Comparison of ENCODE assay signal across 1 cellular context in the genomic region with DNA sequence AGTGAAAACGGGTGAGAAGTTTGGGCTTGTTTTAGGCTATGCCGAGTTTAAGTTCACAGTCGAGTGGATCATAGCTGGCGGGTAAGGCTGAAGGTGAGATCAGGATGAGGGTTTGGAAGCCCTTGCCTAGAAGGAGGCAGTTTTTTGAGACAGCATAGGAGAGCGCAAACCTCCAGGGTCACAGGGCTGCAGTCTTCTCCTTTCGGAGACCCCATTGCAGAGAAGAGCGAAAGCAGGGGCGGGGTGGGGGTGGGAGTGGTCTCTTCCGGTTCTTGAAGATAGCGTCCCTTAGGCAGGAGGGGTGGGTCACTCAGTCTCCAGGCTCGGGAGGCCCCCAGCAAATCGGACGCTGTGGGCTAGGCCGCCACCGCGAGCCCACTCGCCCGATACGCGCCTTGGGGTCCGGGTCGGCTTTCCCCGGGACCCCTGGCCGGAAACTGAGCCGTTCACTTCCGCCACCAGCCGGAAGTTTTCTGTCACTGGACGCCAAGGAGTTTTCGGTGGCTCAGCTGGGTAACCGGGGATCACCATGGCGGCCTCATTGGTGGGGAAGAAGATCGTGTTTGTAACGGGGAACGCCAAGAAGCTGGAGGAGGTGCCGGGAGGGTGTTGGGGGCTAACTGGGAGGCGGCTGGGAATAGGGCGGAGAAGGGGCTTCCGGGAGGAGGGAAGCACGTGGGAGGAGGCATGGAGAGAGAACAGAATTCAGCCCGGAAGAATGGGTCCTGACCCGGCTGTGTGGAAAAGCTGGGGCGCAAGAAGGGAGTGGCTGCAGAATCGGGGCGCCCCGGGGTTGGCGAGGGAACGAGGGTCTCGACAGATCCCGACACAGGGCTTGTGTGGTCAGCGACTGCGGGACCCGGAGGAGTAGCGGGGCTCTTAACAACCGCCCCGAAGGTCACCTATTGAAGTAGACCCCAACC.
TF ChIP-seq lines count a peak whose summit lies in the region.

A gene (plus strand): TSS at position 476 of the 923 bp plus-strand sequence. CDS start 54 bp downstream, at position 530.

TF ChIP-seq in HepG2, 621 proteins besides CTCF, POLR2A, EP300 and RAD21 (continued from another document and continues in another):
- TF ChIP-seq, protein P1, sequence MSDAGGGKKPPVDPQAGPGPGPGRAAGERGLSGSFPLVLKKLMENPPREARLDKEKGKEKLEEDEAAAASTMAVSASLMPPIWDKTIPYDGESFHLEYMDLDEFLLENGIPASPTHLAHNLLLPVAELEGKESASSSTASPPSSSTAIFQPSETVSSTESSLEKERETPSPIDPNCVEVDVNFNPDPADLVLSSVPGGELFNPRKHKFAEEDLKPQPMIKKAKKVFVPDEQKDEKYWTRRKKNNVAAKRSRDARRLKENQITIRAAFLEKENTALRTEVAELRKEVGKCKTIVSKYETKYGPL (CRISPR knock-in tag; IDR thresholded peaks at IDR 0.05), result peak; percentile 70; the same call in 1 of the 2 replicates
- TF ChIP-seq, protein P2, sequence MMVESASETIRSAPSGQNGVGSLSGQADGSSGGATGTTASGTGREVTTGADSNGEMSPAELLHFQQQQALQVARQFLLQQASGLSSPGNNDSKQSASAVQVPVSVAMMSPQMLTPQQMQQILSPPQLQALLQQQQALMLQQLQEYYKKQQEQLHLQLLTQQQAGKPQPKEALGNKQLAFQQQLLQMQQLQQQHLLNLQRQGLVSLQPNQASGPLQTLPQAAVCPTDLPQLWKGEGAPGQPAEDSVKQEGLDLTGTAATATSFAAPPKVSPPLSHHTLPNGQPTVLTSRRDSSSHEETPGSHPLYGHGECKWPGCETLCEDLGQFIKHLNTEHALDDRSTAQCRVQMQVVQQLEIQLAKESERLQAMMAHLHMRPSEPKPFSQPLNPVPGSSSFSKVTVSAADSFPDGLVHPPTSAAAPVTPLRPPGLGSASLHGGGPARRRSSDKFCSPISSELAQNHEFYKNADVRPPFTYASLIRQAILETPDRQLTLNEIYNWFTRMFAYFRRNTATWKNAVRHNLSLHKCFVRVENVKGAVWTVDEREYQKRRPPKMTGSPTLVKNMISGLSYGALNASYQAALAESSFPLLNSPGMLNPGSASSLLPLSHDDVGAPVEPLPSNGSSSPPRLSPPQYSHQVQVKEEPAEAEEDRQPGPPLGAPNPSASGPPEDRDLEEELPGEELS (CRISPR knock-in tag; IDR thresholded peaks at IDR 0.05), result peak; percentile 64
- peak; percentile 91 for TF ChIP-seq ETV5 (CRISPR knock-in tag; IDR thresholded peaks at IDR 0.05; ENCODE audit: borderline replicate concordance)
- TF ChIP-seq, protein P3, sequence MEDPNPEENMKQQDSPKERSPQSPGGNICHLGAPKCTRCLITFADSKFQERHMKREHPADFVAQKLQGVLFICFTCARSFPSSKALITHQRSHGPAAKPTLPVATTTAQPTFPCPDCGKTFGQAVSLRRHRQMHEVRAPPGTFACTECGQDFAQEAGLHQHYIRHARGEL (CRISPR knock-in tag; IDR thresholded peaks at IDR 0.05), result peak; percentile 54; the same call in 1 of the 2 replicates
- TF ChIP-seq RFX5 (IDR thresholded peaks at IDR 0.05; ENCODE audit: low read depth, low read length), result peak; percentile 50; the same call in 1 of the 2 replicates
- TF ChIP-seq GPN1 (CRISPR knock-in tag; IDR thresholded peaks at IDR 0.05; ENCODE audit: borderline replicate concordance), result no peak; the same call in 1 of the 2 replicates
- TF ChIP-seq ZNF766 (CRISPR knock-in tag; IDR thresholded peaks at IDR 0.05; ENCODE audit: borderline replicate concordance), result peak; percentile 58; the same call in 1 of the 2 replicates
- TF ChIP-seq MATR3 (CRISPR knock-in tag; IDR thresholded peaks at IDR 0.05), result no peak
- TF ChIP-seq ZSCAN30 (CRISPR knock-in tag; IDR thresholded peaks at IDR 0.05), result 0 out of 2 replicates have a peak, but pooled peaks have one; percentile 82
- TF ChIP-seq MIXL1 (CRISPR knock-in tag; IDR thresholded peaks at IDR 0.05), result 0 out of 2 replicates have a peak, but pooled peaks have one; percentile 61
- TF ChIP-seq NR1H2 (CRISPR knock-in tag; IDR thresholded peaks at IDR 0.05; ENCODE audit: borderline replicate concordance, low read depth), result peak; percentile 26; the same call in 1 of the 2 replicates
- TF ChIP-seq THYN1 (CRISPR knock-in tag; IDR thresholded peaks at IDR 0.05; ENCODE audit: borderline replicate concordance, low read depth), result 0 out of 2 replicates have a peak, but pooled peaks have one; percentile 96
- TF ChIP-seq ZNF569 (CRISPR knock-in tag; IDR thresholded peaks at IDR 0.05; ENCODE audit: borderline replicate concordance), result peak; percentile 94; the same call in 1 of the 2 replicates
- 0 out of 2 replicates have a peak, but pooled peaks have one; percentile 65 for TF ChIP-seq TSC22D2 (CRISPR knock-in tag; IDR thresholded peaks at IDR 0.05; ENCODE audit: borderline replicate concordance)
- TF ChIP-seq KLF9 (CRISPR knock-in tag; IDR thresholded peaks at IDR 0.05; ENCODE audit: low read depth), result no peak
- TF ChIP-seq, protein P4, sequence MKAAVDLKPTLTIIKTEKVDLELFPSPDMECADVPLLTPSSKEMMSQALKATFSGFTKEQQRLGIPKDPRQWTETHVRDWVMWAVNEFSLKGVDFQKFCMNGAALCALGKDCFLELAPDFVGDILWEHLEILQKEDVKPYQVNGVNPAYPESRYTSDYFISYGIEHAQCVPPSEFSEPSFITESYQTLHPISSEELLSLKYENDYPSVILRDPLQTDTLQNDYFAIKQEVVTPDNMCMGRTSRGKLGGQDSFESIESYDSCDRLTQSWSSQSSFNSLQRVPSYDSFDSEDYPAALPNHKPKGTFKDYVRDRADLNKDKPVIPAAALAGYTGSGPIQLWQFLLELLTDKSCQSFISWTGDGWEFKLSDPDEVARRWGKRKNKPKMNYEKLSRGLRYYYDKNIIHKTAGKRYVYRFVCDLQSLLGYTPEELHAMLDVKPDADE (CRISPR knock-in tag; IDR thresholded peaks at IDR 0.05), result 0 out of 2 replicates have a peak, but pooled peaks have one; percentile 51
- no peak for TF ChIP-seq ZSCAN12 (CRISPR knock-in tag; IDR thresholded peaks at IDR 0.05)
- TF ChIP-seq NFIC (IDR thresholded peaks at IDR 0.05; ENCODE audit: low read length), result peak; percentile 50; the same call in 1 of the 2 replicates
- TF ChIP-seq, protein P5, sequence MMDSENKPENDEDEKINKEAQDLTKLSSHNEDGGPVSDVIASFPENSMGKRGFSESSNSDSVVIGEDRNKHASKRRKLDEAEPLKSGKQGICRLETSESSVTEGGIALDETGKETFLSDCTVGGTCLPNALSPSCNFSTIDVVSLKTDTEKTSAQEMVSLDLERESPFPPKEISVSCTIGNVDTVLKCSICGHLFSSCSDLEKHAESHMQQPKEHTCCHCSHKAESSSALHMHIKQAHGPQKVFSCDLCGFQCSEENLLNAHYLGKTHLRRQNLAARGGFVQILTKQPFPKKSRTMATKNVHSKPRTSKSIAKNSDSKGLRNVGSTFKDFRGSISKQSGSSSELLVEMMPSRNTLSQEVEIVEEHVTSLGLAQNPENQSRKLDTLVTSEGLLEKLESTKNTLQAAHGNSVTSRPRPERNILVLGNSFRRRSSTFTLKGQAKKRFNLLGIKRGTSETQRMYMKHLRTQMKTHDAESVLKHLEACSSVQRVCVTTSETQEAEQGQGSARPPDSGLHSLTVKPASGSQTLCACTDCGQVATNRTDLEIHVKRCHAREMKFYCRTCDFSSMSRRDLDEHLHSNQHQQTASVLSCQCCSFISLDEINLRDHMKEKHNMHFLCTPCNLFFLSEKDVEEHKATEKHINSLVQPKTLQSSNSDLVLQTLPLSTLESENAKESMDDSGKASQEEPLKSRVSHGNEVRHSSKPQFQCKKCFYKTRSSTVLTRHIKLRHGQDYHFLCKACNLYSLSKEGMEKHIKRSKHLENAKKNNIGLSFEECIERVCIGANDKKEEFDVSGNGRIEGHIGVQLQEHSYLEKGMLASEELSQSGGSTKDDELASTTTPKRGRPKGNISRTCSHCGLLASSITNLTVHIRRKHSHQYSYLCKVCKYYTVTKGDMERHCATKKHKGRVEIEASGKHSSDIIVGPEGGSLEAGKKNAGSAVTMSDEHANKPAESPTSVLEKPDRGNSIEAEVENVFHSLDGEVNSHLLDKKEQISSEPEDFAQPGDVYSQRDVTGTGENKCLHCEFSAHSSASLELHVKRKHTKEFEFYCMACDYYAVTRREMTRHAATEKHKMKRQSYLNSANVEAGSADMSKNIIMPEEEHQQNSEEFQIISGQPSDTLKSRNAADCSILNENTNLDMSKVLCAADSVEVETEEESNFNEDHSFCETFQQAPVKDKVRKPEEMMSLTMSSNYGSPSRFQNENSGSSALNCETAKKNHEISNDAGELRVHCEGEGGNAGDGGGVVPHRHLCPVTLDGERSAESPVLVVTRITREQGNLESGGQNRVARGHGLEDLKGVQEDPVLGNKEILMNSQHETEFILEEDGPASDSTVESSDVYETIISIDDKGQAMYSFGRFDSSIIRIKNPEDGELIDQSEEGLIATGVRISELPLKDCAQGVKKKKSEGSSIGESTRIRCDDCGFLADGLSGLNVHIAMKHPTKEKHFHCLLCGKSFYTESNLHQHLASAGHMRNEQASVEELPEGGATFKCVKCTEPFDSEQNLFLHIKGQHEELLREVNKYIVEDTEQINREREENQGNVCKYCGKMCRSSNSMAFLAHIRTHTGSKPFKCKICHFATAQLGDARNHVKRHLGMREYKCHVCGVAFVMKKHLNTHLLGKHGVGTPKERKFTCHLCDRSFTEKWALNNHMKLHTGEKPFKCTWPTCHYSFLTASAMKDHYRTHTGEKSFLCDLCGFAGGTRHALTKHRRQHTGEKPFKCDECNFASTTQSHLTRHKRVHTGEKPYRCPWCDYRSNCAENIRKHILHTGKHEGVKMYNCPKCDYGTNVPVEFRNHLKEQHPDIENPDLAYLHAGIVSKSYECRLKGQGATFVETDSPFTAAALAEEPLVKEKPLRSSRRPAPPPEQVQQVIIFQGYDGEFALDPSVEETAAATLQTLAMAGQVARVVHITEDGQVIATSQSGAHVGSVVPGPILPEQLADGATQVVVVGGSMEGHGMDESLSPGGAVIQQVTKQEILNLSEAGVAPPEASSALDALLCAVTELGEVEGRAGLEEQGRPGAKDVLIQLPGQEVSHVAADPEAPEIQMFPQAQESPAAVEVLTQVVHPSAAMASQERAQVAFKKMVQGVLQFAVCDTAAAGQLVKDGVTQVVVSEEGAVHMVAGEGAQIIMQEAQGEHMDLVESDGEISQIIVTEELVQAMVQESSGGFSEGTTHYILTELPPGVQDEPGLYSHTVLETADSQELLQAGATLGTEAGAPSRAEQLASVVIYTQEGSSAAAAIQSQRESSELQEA (CRISPR knock-in tag; IDR thresholded peaks at IDR 0.05; ENCODE audit: not compliant biosample characterization), result peak; percentile 71
- TF ChIP-seq ZNF263 (CRISPR knock-in tag; IDR thresholded peaks at IDR 0.05), result peak; percentile 78
- TF ChIP-seq, protein P6, sequence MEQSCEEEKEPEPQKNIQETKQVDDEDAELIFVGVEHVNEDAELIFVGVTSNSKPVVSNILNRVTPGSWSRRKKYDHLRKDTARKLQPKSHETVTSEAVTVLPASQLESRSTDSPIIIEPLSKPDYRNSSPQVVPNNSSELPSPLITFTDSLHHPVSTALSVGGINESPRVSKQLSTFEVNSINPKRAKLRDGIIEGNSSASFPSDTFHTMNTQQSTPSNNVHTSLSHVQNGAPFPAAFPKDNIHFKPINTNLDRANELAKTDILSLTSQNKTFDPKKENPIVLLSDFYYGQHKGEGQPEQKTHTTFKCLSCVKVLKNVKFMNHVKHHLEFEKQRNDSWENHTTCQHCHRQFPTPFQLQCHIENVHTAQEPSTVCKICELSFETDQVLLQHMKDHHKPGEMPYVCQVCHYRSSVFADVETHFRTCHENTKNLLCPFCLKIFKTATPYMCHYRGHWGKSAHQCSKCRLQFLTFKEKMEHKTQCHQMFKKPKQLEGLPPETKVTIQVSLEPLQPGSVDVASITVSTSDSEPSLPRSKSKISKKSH (CRISPR knock-in tag; IDR thresholded peaks at IDR 0.05; ENCODE audit: borderline replicate concordance), result peak; percentile 94; the same call in 1 of the 2 replicates
- no peak for TF ChIP-seq ZNF607 (CRISPR knock-in tag; IDR thresholded peaks at IDR 0.05; ENCODE audit: borderline replicate concordance)
- TF ChIP-seq, protein P7, sequence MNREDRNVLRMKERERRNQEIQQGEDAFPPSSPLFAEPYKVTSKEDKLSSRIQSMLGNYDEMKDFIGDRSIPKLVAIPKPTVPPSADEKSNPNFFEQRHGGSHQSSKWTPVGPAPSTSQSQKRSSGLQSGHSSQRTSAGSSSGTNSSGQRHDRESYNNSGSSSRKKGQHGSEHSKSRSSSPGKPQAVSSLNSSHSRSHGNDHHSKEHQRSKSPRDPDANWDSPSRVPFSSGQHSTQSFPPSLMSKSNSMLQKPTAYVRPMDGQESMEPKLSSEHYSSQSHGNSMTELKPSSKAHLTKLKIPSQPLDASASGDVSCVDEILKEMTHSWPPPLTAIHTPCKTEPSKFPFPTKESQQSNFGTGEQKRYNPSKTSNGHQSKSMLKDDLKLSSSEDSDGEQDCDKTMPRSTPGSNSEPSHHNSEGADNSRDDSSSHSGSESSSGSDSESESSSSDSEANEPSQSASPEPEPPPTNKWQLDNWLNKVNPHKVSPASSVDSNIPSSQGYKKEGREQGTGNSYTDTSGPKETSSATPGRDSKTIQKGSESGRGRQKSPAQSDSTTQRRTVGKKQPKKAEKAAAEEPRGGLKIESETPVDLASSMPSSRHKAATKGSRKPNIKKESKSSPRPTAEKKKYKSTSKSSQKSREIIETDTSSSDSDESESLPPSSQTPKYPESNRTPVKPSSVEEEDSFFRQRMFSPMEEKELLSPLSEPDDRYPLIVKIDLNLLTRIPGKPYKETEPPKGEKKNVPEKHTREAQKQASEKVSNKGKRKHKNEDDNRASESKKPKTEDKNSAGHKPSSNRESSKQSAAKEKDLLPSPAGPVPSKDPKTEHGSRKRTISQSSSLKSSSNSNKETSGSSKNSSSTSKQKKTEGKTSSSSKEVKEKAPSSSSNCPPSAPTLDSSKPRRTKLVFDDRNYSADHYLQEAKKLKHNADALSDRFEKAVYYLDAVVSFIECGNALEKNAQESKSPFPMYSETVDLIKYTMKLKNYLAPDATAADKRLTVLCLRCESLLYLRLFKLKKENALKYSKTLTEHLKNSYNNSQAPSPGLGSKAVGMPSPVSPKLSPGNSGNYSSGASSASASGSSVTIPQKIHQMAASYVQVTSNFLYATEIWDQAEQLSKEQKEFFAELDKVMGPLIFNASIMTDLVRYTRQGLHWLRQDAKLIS (CRISPR knock-in tag; IDR thresholded peaks at IDR 0.05), result no peak
- no peak for TF ChIP-seq EED (CRISPR knock-in tag; IDR thresholded peaks at IDR 0.05)
- peak; percentile 57; the same call in 1 of the 2 replicates for TF ChIP-seq JUN (CRISPR knock-in tag; IDR thresholded peaks at IDR 0.05)
- no peak for TF ChIP-seq TRIM24 (CRISPR knock-in tag; IDR thresholded peaks at IDR 0.05)
- TF ChIP-seq BORCS8-MEF2B (CRISPR knock-in tag; IDR thresholded peaks at IDR 0.05), result peak; percentile 92
- TF ChIP-seq, protein P8, sequence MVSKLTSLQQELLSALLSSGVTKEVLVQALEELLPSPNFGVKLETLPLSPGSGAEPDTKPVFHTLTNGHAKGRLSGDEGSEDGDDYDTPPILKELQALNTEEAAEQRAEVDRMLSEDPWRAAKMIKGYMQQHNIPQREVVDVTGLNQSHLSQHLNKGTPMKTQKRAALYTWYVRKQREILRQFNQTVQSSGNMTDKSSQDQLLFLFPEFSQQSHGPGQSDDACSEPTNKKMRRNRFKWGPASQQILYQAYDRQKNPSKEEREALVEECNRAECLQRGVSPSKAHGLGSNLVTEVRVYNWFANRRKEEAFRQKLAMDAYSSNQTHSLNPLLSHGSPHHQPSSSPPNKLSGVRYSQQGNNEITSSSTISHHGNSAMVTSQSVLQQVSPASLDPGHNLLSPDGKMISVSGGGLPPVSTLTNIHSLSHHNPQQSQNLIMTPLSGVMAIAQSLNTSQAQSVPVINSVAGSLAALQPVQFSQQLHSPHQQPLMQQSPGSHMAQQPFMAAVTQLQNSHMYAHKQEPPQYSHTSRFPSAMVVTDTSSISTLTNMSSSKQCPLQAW (CRISPR knock-in tag; IDR thresholded peaks at IDR 0.05), result peak; percentile 84
- TF ChIP-seq SIN3A (IDR thresholded peaks at IDR 0.05; ENCODE audit: borderline replicate concordance, low read depth, low read length), result peak; percentile 94
- peak; percentile 98 for TF ChIP-seq MXD4 (CRISPR knock-in tag; IDR thresholded peaks at IDR 0.05)
- TF ChIP-seq SSRP1 (CRISPR knock-in tag; IDR thresholded peaks at IDR 0.05), result peak; percentile 70; the same call in 1 of the 2 replicates
- TF ChIP-seq SMAD3 (CRISPR knock-in tag; IDR thresholded peaks at IDR 0.05), result peak; percentile 58; the same call in 1 of the 2 replicates
- no peak for TF ChIP-seq ZFP36L2 (CRISPR knock-in tag; IDR thresholded peaks at IDR 0.05)
